In genomic region chr1:163571950-163572349, GRCh38 we compare ENCODE assay signal across 25 cellular contexts.
"Had no signal": no experiment of that assay in that cellular context is flagged by ENCODE, and none has a peak within 500 bp of the region (broad histone marks: within the 10 kb centered on the region; RNA-seq: fewer than 3 reads in every experiment).

No MANE protein-coding gene starts in this region.

- H3K27ac ChIP-seq: neural progenitor cell, ovary, parathyroid adenoma, psoas muscle, right lobe of liver, sigmoid colon, stomach, thoracic aorta, thyroid gland, tibial nerve, upper lobe of left lung, vagina had no signal

- H3K4me2 ChIP-seq: neural progenitor cell had no signal

- H3K79me2 ChIP-seq: parathyroid adenoma had no signal

- H3K4me1 ChIP-seq: neural progenitor cell, psoas muscle, right lobe of liver, sigmoid colon, stomach, thyroid gland, tibial nerve, upper lobe of left lung, vagina had no signal

- FAIRE-seq: small intestine, urothelium cell line had no signal

- ATAC-seq: psoas muscle; right cardiac atrium; right lobe of liver; stimulated activated effector memory CD8-positive, alpha-beta T cell treated with anti-CD3 and anti-CD28 coated beads, Interleukin-12 subunit alpha, Interleukin-12 subunit beta, amount 100 ng/mL, for 72 hours; stimulated activated naive B cell treated with anti-CD40 and anti-IgM and Interleukin-4, amounts not matched to agents 10 μg/mL and 1 μg/mL and 100 μg/mL, for 72 hours had no signal

- H3K9ac ChIP-seq: neural progenitor cell, parathyroid adenoma had no signal

- H3K4me3 ChIP-seq: neural progenitor cell, ovary, psoas muscle, right lobe of liver, sigmoid colon, stomach, thoracic aorta, thyroid gland, tibial nerve, upper lobe of left lung, vagina had no signal

- H3K9me3 ChIP-seq: ovary, psoas muscle, right lobe of liver, sigmoid colon, stomach, thoracic aorta, thyroid gland, tibial nerve, upper lobe of left lung, vagina had no signal

- H3K36me3 ChIP-seq: neural progenitor cell, ovary, right lobe of liver, sigmoid colon, stomach, thoracic aorta, thyroid gland, tibial nerve, upper lobe of left lung, vagina had no signal

- DNase-seq: occipital lobe; ovary; posterior cingulate gyrus; psoas muscle; right cardiac atrium; right lobe of liver; sigmoid colon; small intestine; stimulated activated CD4-positive, alpha-beta T cell treated with anti-CD3 and anti-CD28 coated beads, Interleukin-15, amount 100 ng/mL, for 24 hours; stimulated activated CD4-positive, alpha-beta T cell treated with anti-CD3 and anti-CD28 coated beads, Interleukin-2, amount 100 ng/mL, for 24 hours; stimulated activated CD4-positive, alpha-beta T cell treated with anti-CD3 and anti-CD28 coated beads, Interleukin-2, amount 100 ng/mL, for 48 hours; stimulated activated CD4-positive, alpha-beta T cell treated with anti-CD3 and anti-CD28 coated beads, Interleukin-4, amount 100 ng/mL, for 24 hours; stimulated activated naive B cell treated with anti-CD40 and anti-IgM and Interleukin-4, amounts not matched to agents 10 μg/mL and 1 μg/mL and 100 μg/mL, for 72 hours; stimulated activated naive CD4-positive, alpha-beta T cell treated with Interleukin-2 at 50 U/mL for 16 hours; stomach; thyroid gland; trophoblast cell; upper lobe of left lung had no signal

- H3K27me3 ChIP-seq: neural progenitor cell, ovary, right lobe of liver, sigmoid colon, stomach, thyroid gland, tibial nerve, upper lobe of left lung, vagina had no signal

- H2AFZ ChIP-seq: neural progenitor cell, parathyroid adenoma had no signal
